Comparison of ENCODE assay signal across 8 cellular contexts in genomic region chr1:10693497-10694273, GRCh38.
DNase-seq lines count a peak whose midpoint lies in the region; ATAC-seq and TF ChIP-seq lines count a peak whose summit lies in the region.

No MANE protein-coding gene starts in this region.

- no peak for TF ChIP-seq CTCF in GM10248 (IDR thresholded peaks at IDR 0.05; ENCODE audit: control extremely low read depth, extremely low read depth, low read depth, missing control alignments)
- no peak for TF ChIP-seq CTCF in RWPE1 (conservative IDR thresholded peaks at IDR 0.05; ENCODE audit: low read depth)

- ATAC-seq in HG02852 (IDR thresholded peaks at IDR 0.05; ENCODE audit: unreplicated experiment), result peak; percentile 9

- no peaks in the 10 kb centered on the region for H3K36me3 Mint-ChIP-seq in activated naive CD4-positive, alpha-beta T cell treated with anti-CD3 and anti-CD28 coated beads, Interleukin-2, amount 50 U/mL, for 24 hours

- CTCF ChIA-PET in GM10248 (lab: Yijun Ruan, JAX) (interaction anchor here (0.9 to 2.4 kb wide), 3 partner anchors 10 to 185 kb away, joined by 5 to 11 read pairs (median 6); no protein-coding TSS in a partner anchor), RWPE1 (lab: Yijun Ruan, JAX) (no interaction called here)

- peak overlapping the region; percentile 92 for H3K27ac Mint-ChIP-seq in activated naive CD4-positive, alpha-beta T cell treated with anti-CD3 and anti-CD28 coated beads, Interleukin-2, amount 50 U/mL, for 24 hours

- H3K4me1 Mint-ChIP-seq in activated naive CD4-positive, alpha-beta T cell treated with anti-CD3 and anti-CD28 coated beads, Interleukin-2, amount 50 U/mL, for 24 hours, result peaks cover 32% of the 10 kb centered on the region

- H3K4me3 Mint-ChIP-seq in activated naive CD4-positive, alpha-beta T cell treated with anti-CD3 and anti-CD28 coated beads, Interleukin-2, amount 50 U/mL, for 24 hours, result peak overlapping the region; percentile 88

- DNase-seq in GM10248 (ENCODE audit: extremely low spot score), result peak; percentile 71
- peak; percentile 40 for DNase-seq in RWPE1 (ENCODE audit: low spot score)
- peak; percentile 17 for DNase-seq in stimulated activated CD4-positive, alpha-beta T cell treated with anti-CD3 and anti-CD28 coated beads, Interleukin-2, amount 100 ng/mL, for 4 hours (ENCODE audit: low read depth)
- DNase-seq in GDM1 (lab: John Stamatoyannopoulos, UW), result no peak
- DNase-seq in OCI-M2 (lab: John Stamatoyannopoulos, UW; ENCODE audit: unreplicated experiment), result no peak

- no peaks in the 10 kb centered on the region for H3K9me3 Mint-ChIP-seq in activated naive CD4-positive, alpha-beta T cell treated with anti-CD3 and anti-CD28 coated beads, Interleukin-2, amount 50 U/mL, for 24 hours

- no peaks in the 10 kb centered on the region for H3K27me3 Mint-ChIP-seq in activated naive CD4-positive, alpha-beta T cell treated with anti-CD3 and anti-CD28 coated beads, Interleukin-2, amount 50 U/mL, for 24 hours

- peak overlapping the region; percentile 58 for H3K4me3 ChIP-seq in iPS-18c (ENCODE audit: insufficient read depth, low read depth, low read length)

- POLR2A ChIA-PET in GM10248 (lab: Yijun Ruan, JAX) (interaction anchor here (0.6 kb wide), 1 partner anchor 1646 kb away, joined by 11 read pairs; no protein-coding TSS in a partner anchor), RWPE1 (lab: Yijun Ruan, JAX; ENCODE audit: low non-redundant PET) (no interaction called here)

- H3K27ac ChIP-seq in RWPE1, result peak overlapping the region; percentile 83

- H3K9me3 ChIP-seq in iPS-18c (ENCODE audit: control insufficient read depth, insufficient read depth, low read length), result no peaks in the 10 kb centered on the region

Comparison
In these comparisons a context has a peak if more than half of its experiments do, and no peak if none do; other contexts are left out.
1. DNase-seq: peak in GM10248 (single experiment), RWPE1 (single experiment) and stimulated activated CD4-positive, alpha-beta T cell treated with anti-CD3 and anti-CD28 coated beads, Interleukin-2, amount 100 ng/mL, for 4 hours (single experiment); none in GDM1 (single experiment) and OCI-M2 (single experiment).